ENCODE assay signal across 25 cellular contexts in genomic region chr13:104750377-104750776, GRCh38.
A peak's percentile ranks its signal among the peaks of the same experiment; 100 is the strongest.
DNase-seq lines count a peak whose midpoint lies in the region; ATAC-seq, FAIRE-seq and TF ChIP-seq lines count a peak whose summit lies in the region.
"Had no signal": no experiment of that assay in that cellular context is flagged by ENCODE, and none has a peak within 500 bp of the region (broad histone marks: within the 10 kb centered on the region; RNA-seq: fewer than 3 reads in every experiment).

No MANE protein-coding gene starts in this region.

- TF ChIP-seq CTCF in choroid plexus epithelial cell (conservative IDR thresholded peaks at IDR 0.05; ENCODE audit: low read depth, low read length) (no peak), gastrocnemius medialis (IDR thresholded peaks at IDR 0.05 in 4 of 5, conservative IDR thresholded peaks at IDR 0.05 in 1 of 5) (no peak), suprapubic skin (IDR thresholded peaks at IDR 0.05) (no peak)

- H3K4me1 ChIP-seq in gastrocnemius medialis (no peaks in the 10 kb centered on the region), suprapubic skin (no peaks in the 10 kb centered on the region)
- H3K4me1 ChIP-seq: BLaER1, Caco-2, heart right ventricle, SJSA1, tibial artery had no signal

- in situ Hi-C loops in gastrocnemius medialis (cut with MboI; ENCODE audit: low sequenced_read_pairs in 4 of 4): no loop called here

- H3K4me3 ChIP-seq in choroid plexus epithelial cell (ENCODE audit: low read depth, low read length) (no peak overlapping the region), gastrocnemius medialis (no peak overlapping the region), suprapubic skin (no peak overlapping the region)
- H3K4me3 ChIP-seq: BLaER1, cardiac muscle cell, GM23338, heart right ventricle, lung, SJSA1, tibial artery had no signal

- TF ChIP-seq POLR2A in GM12892 (IDR thresholded peaks at IDR 0.05; ENCODE audit: low read depth, low read length) (no peak), gastrocnemius medialis (IDR thresholded peaks at IDR 0.05) (no peak), suprapubic skin (IDR thresholded peaks at IDR 0.05) (no peak)

- TF ChIP-seq EP300 in suprapubic skin (IDR thresholded peaks at IDR 0.05): no peak

- DNase-seq in A172 (ENCODE audit: low spot score) (peak; percentile 2), M059J (ENCODE audit: low read depth) (peak; percentile 45), choroid plexus epithelial cell (ENCODE audit: low read depth) (peak; percentile 70), left kidney (ENCODE audit: low read depth, low spot score) (peak; percentile 32), GM12892 (ENCODE audit: insufficient read length) (no peak), gastrocnemius medialis (no peak), suprapubic skin (ENCODE audit: low spot score in 2 of 2) (no peak)
- DNase-seq: activated CD8-positive, alpha-beta memory T cell treated with anti-CD3 and anti-CD28 coated beads, Interleukin-2, amount 50 U/mL, for 48 hours; Caco-2; heart right ventricle; NCI-H1105 treated with DMSO at 0.1 percent for 48 hours; NCI-H2107; nucleus accumbens; stimulated activated CD4-positive, alpha-beta T cell treated with anti-CD3 and anti-CD28 coated beads, Interleukin-4, amount 100 ng/mL, for 24 hours; stimulated activated naive CD4-positive, alpha-beta T cell treated with Interleukin-2 at 50 U/mL for 16 hours; T-helper 2 cell; tibial artery had no signal

- H3K27me3 ChIP-seq in gastrocnemius medialis (no peaks in the 10 kb centered on the region), suprapubic skin (no peaks in the 10 kb centered on the region)
- H3K27me3 ChIP-seq: BLaER1, cardiac muscle cell, heart right ventricle, SJSA1, tibial artery had no signal

- no peaks in the 10 kb centered on the region for H3K36me3 ChIP-seq in gastrocnemius medialis
- H3K36me3 ChIP-seq in suprapubic skin: no peaks in the 10 kb centered on the region
- H3K36me3 ChIP-seq: BLaER1, cardiac muscle cell, heart right ventricle, SJSA1, tibial artery had no signal

- WGBS in suprapubic skin: 91% methylated on average over 2 of the region's 2 CpGs

- H3K27ac ChIP-seq in gastrocnemius medialis (no peak overlapping the region), suprapubic skin (no peak overlapping the region)
- H3K27ac ChIP-seq: BLaER1, cardiac muscle cell, heart right ventricle, SJSA1, tibial artery, VCaP had no signal

- no peak for ATAC-seq in GM18861 (IDR thresholded peaks at IDR 0.05; ENCODE audit: unreplicated experiment)
- ATAC-seq in gastrocnemius medialis: no peak
- ATAC-seq: GM23338, heart right ventricle had no signal

- no peak for FAIRE-seq in GM12892 (lab: Jason Lieb, UNC)
- FAIRE-seq: endometrium had no signal

- intact Hi-C loops in gastrocnemius medialis (cut with DNase I; ENCODE audit: low total_unique reads): no loop called here

- H3K9me3 ChIP-seq in gastrocnemius medialis: no peaks in the 10 kb centered on the region
- no peaks in the 10 kb centered on the region for H3K9me3 ChIP-seq in suprapubic skin
- H3K9me3 ChIP-seq: BLaER1, Caco-2, heart right ventricle, SJSA1, tibial artery had no signal

Comparison
In these comparisons a context has a peak if more than half of its experiments do, and no peak if none do; other contexts are left out.
1. DNase-seq: peak in A172 (single experiment), M059J (single experiment), choroid plexus epithelial cell (single experiment) and left kidney (single experiment); none in GM12892 (single experiment), gastrocnemius medialis (0 of 2) and suprapubic skin (0 of 2).